In genomic region chr18:56789004-56789888, GRCh38 we compare ENCODE assay signal across 9 cellular contexts.
DNase-seq lines count a peak whose midpoint lies in the region; TF ChIP-seq lines count a peak whose summit lies in the region.
"Had no signal": no experiment of that assay in that cellular context is flagged by ENCODE, and none has a peak within 500 bp of the region (broad histone marks: within the 10 kb centered on the region; RNA-seq: fewer than 3 reads in every experiment).

No MANE protein-coding gene starts in this region.

- H3K79me2 ChIP-seq in neural progenitor cell (ENCODE audit: low read depth) = no peaks in the 10 kb centered on the region

- no peaks in the 10 kb centered on the region for H3K27me3 Mint-ChIP-seq in chondrocyte (ENCODE audit: low read depth)
- H3K27me3 Mint-ChIP-seq in neural progenitor cell (ENCODE audit: insufficient read depth, low read depth) = no peaks in the 10 kb centered on the region

- H3K4me3 ChIP-seq in neural progenitor cell = no peak overlapping the region

- H3K4me1 Mint-ChIP-seq in chondrocyte (ENCODE audit: low read depth) = no peaks in the 10 kb centered on the region
- H3K4me1 Mint-ChIP-seq in neural progenitor cell = peaks cover 50% of the 10 kb centered on the region

- H3K27ac Mint-ChIP-seq in chondrocyte (ENCODE audit: unreplicated experiment) = no peak overlapping the region
- no peak overlapping the region for H3K27ac Mint-ChIP-seq in neural progenitor cell

- H3K27ac ChIP-seq in neural progenitor cell = no peak overlapping the region
- H3K27ac ChIP-seq: epithelial cell of prostate had no signal

- DNase-seq in AG08395 (ENCODE audit: low spot score) = peak; percentile 2
- peak; percentile 21 for DNase-seq in GM13977 (ENCODE audit: low spot score)
- peak; percentile 82 for DNase-seq in NCI-H69 (lab: John Stamatoyannopoulos, UW)
- DNase-seq in chondrocyte (ENCODE audit: low spot score) = no peak
- peak; percentile 54 for DNase-seq in neural progenitor cell (ENCODE audit: low spot score)
- no peak for DNase-seq in 8988T
- DNase-seq in KG1 (lab: John Stamatoyannopoulos, UW) = no peak
- DNase-seq in mucosa of gallbladder (ENCODE audit: low spot score) = no peak

- H3F3A ChIP-seq in neural progenitor cell (ENCODE audit: low read depth) = no peaks in the 10 kb centered on the region

- H3K4me3 Mint-ChIP-seq in chondrocyte (ENCODE audit: unreplicated experiment) (no peak overlapping the region), neural progenitor cell (no peak overlapping the region)

- no peaks in the 10 kb centered on the region for H3K27me3 ChIP-seq in neural progenitor cell

- H4K20me1 ChIP-seq in neural progenitor cell (ENCODE audit: low read depth) = no peaks in the 10 kb centered on the region

- H2AFZ ChIP-seq in neural progenitor cell (replicated peaks) = peak overlapping the region; percentile 46

- peaks cover 41% of the 10 kb centered on the region for H3K4me1 ChIP-seq in neural progenitor cell

- H3K9me3 Mint-ChIP-seq in chondrocyte (ENCODE audit: low read depth) (no peaks in the 10 kb centered on the region), neural progenitor cell (no peaks in the 10 kb centered on the region)

- H3K9me3 ChIP-seq in neural progenitor cell (ENCODE audit: low read depth) = no peaks in the 10 kb centered on the region

- H3K4me2 ChIP-seq in neural progenitor cell = no peak overlapping the region

- no peaks in the 10 kb centered on the region for H3K36me3 ChIP-seq in neural progenitor cell

- TF ChIP-seq CTCF in GM13977 (IDR thresholded peaks at IDR 0.05; ENCODE audit: extremely low read depth, insufficient read depth, missing control alignments) = peak; percentile 60
- TF ChIP-seq CTCF in chondrocyte (IDR thresholded peaks at IDR 0.05) = peak; percentile 78
- peak; percentile 77 for TF ChIP-seq CTCF in neural progenitor cell (IDR thresholded peaks at IDR 0.05)

- no peak overlapping the region for H3K9ac ChIP-seq in neural progenitor cell

- H3K36me3 Mint-ChIP-seq in chondrocyte (ENCODE audit: low read depth) = peaks cover 3% of the 10 kb centered on the region
- peaks cover 1% of the 10 kb centered on the region for H3K36me3 Mint-ChIP-seq in neural progenitor cell

- in situ Hi-C loops in GM13977 (cut with MboI; ENCODE audit: low pct_unique_long_range_greater_than_20kb, low sequenced_read_pairs, unreplicated experiment) = no loop called here

Comparison
In these comparisons a context has a peak if more than half of its experiments do, and no peak if none do; other contexts are left out.
1. DNase-seq: peak in AG08395 (single experiment), GM13977 (single experiment), NCI-H69 (single experiment) and neural progenitor cell (single experiment); none in chondrocyte (single experiment), 8988T (single experiment), KG1 (single experiment) and mucosa of gallbladder (single experiment).
2. Peak in every context shown above with its lines, with median percentiles within 50 percentile points of each other: CTCF ChIP-seq.